Comparison of ENCODE assay signal across 1 cellular context in genomic region chr20:62793757-62794006, GRCh38.
TF ChIP-seq lines count a peak whose summit lies in the region.

No MANE protein-coding gene starts in this region.

TF ChIP-seq in HepG2, 621 proteins besides CTCF, POLR2A, EP300 and RAD21 (continues in another document):
- peak; percentile 89; the same call in 1 of the 2 replicates for TF ChIP-seq FOXC1 (CRISPR knock-in tag; IDR thresholded peaks at IDR 0.05; ENCODE audit: borderline replicate concordance)
- TF ChIP-seq ZNF781 (CRISPR knock-in tag; IDR thresholded peaks at IDR 0.05; ENCODE audit: borderline replicate concordance, not compliant biosample characterization), result peak; percentile 85
- TF ChIP-seq ZBTB40 (IDR thresholded peaks at IDR 0.05), result no peak
- TF ChIP-seq ZBTB40 (CRISPR knock-in tag; IDR thresholded peaks at IDR 0.05), result peak; percentile 17; the same call in 1 of the 2 replicates
- 0 out of 2 replicates have a peak, but pooled peaks have one; percentile 30 for TF ChIP-seq HCFC1 (IDR thresholded peaks at IDR 0.05; ENCODE audit: low read depth, low read length)
- no peak for TF ChIP-seq ZNF619 (CRISPR knock-in tag; IDR thresholded peaks at IDR 0.05)
- no peak for TF ChIP-seq BHLHE40 (IDR thresholded peaks at IDR 0.05; ENCODE audit: low read length)
- TF ChIP-seq MED13 (CRISPR knock-in tag; IDR thresholded peaks at IDR 0.05), result peak; percentile 30; the same call in 1 of the 2 replicates
- TF ChIP-seq ZNF615 (CRISPR knock-in tag; IDR thresholded peaks at IDR 0.05; ENCODE audit: borderline replicate concordance), result no peak
- TF ChIP-seq ZBTB21 (CRISPR knock-in tag; IDR thresholded peaks at IDR 0.05), result no peak; the same call in 1 of the 2 replicates
- TF ChIP-seq FOXA3 (CRISPR knock-in tag; IDR thresholded peaks at IDR 0.05), result no peak
- TF ChIP-seq TCF12 (IDR thresholded peaks at IDR 0.05), result no peak
- TF ChIP-seq TCF12 (CRISPR knock-in tag; IDR thresholded peaks at IDR 0.05), result no peak
- TF ChIP-seq ZBTB20 (CRISPR knock-in tag; IDR thresholded peaks at IDR 0.05; ENCODE audit: borderline replicate concordance, low read depth), result 0 out of 2 replicates have a peak, but pooled peaks have one; percentile 12
- TF ChIP-seq ZFP90 (CRISPR knock-in tag; IDR thresholded peaks at IDR 0.05; ENCODE audit: borderline replicate concordance), result 0 out of 2 replicates have a peak, but pooled peaks have one; percentile 78
- TF ChIP-seq CHCHD3 (CRISPR knock-in tag; IDR thresholded peaks at IDR 0.05), result no peak
- TF ChIP-seq NFKB2 (CRISPR knock-in tag; IDR thresholded peaks at IDR 0.05; ENCODE audit: borderline replicate concordance), result peak; percentile 80; the same call in 1 of the 2 replicates
- no peak for TF ChIP-seq ZNF670 (CRISPR knock-in tag; IDR thresholded peaks at IDR 0.05; ENCODE audit: borderline replicate concordance)
- TF ChIP-seq NR0B2 (CRISPR knock-in tag; IDR thresholded peaks at IDR 0.05), result peak; percentile 89; the same call in 1 of the 2 replicates
- 0 out of 2 replicates have a peak, but pooled peaks have one; percentile 16 for TF ChIP-seq KLF12 (CRISPR knock-in tag; IDR thresholded peaks at IDR 0.05; ENCODE audit: borderline replicate concordance)
- TF ChIP-seq BATF2 (CRISPR knock-in tag; IDR thresholded peaks at IDR 0.05), result no peak
- TF ChIP-seq KLF16 (CRISPR knock-in tag; IDR thresholded peaks at IDR 0.05), result 0 out of 4 replicates have a peak, but pooled peaks have one; percentile 24 to 92
- 0 out of 2 replicates have a peak, but pooled peaks have one; percentile 23 for TF ChIP-seq IKZF5 (CRISPR knock-in tag; IDR thresholded peaks at IDR 0.05)
- TF ChIP-seq ZBTB7A (CRISPR knock-in tag; IDR thresholded peaks at IDR 0.05), result 0 out of 2 replicates have a peak, but pooled peaks have one; percentile 54
- TF ChIP-seq LBX2 (CRISPR knock-in tag; IDR thresholded peaks at IDR 0.05; ENCODE audit: borderline replicate concordance), result peak; percentile 80; the same call in 1 of the 2 replicates
- peak; percentile 19; the same call in 1 of the 2 replicates for TF ChIP-seq NRL (CRISPR knock-in tag; IDR thresholded peaks at IDR 0.05; ENCODE audit: borderline replicate concordance)
- peak; percentile 84; the same call in 1 of the 2 replicates for TF ChIP-seq ZMYM2 (CRISPR knock-in tag; IDR thresholded peaks at IDR 0.05)
- TF ChIP-seq SPEN (CRISPR knock-in tag; IDR thresholded peaks at IDR 0.05; ENCODE audit: low read depth), result no peak
- no peak for TF ChIP-seq ZNF772 (CRISPR knock-in tag; IDR thresholded peaks at IDR 0.05)
- TF ChIP-seq ADNP (CRISPR knock-in tag; IDR thresholded peaks at IDR 0.05), result peak; percentile 81; the same call in 1 of the 2 replicates
- TF ChIP-seq FUBP1 (CRISPR knock-in tag; IDR thresholded peaks at IDR 0.05; ENCODE audit: borderline replicate concordance), result 0 out of 2 replicates have a peak, but pooled peaks have one; percentile 67
- peak; percentile 87; the same call in 1 of the 2 replicates for TF ChIP-seq EED (CRISPR knock-in tag; IDR thresholded peaks at IDR 0.05)
- TF ChIP-seq FOXO4 (CRISPR knock-in tag; conservative IDR thresholded peaks at IDR 0.05), result peak; percentile 92; the same call in 1 of the 2 replicates
- 0 out of 2 replicates have a peak, but pooled peaks have one; percentile 19 for TF ChIP-seq ZNF576 (CRISPR knock-in tag; IDR thresholded peaks at IDR 0.05)
- TF ChIP-seq ZNF430 (CRISPR knock-in tag; IDR thresholded peaks at IDR 0.05), result 0 out of 2 replicates have a peak, but pooled peaks have one; percentile 15
- TF ChIP-seq RFXAP (CRISPR knock-in tag; IDR thresholded peaks at IDR 0.05; ENCODE audit: borderline replicate concordance), result 0 out of 2 replicates have a peak, but pooled peaks have one; percentile 45
- TF ChIP-seq SP2 (CRISPR knock-in tag; IDR thresholded peaks at IDR 0.05), result peak; percentile 44; the same call in 1 of the 2 replicates
- TF ChIP-seq ONECUT2 (CRISPR knock-in tag; IDR thresholded peaks at IDR 0.05), result 0 out of 2 replicates have a peak, but pooled peaks have one; percentile 19
